Comparison of ENCODE assay signal across 26 cellular contexts in the genomic region with DNA sequence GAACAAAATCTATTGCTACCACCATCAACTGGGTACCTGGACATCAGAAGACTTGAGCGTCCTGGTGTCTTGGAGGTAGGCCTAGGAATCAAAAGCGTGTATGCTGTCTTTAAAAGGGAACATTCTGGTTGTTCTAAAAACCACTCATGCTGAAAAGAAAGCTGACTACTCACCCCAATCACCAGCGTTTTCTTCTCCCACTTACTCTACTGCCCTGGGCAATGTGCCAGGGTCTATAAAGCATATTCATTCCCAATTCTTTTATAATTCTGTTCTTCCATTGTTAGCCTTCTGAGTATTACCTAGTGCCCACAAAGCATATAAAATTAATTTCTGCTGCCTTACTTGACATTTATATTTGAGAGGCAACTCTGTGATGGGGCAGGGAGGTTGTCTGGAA.
DNase-seq lines count a peak whose midpoint lies in the region; FAIRE-seq and TF ChIP-seq lines count a peak whose summit lies in the region.
"Had no signal": no experiment of that assay in that cellular context is flagged by ENCODE, and none has a peak within 500 bp of the region (broad histone marks: within the 10 kb centered on the region; RNA-seq: fewer than 3 reads in every experiment).

No MANE protein-coding gene starts in this region.

- TF ChIP-seq CTCF in endothelial cell (IDR thresholded peaks at IDR 0.05; ENCODE audit: unreplicated experiment) (no peak), glutamatergic neuron (IDR thresholded peaks at IDR 0.05; ENCODE audit: partially characterized antibody, unreplicated experiment) (no peak)

- no peaks in the 10 kb centered on the region for H3K4me1 ChIP-seq in small intestine (ENCODE audit: control insufficient read depth in 2 of 2, insufficient read depth in 1 of 2, low read depth in 1 of 2, low read length in 1 of 2)

- H3K36me3 Mint-ChIP-seq in endothelial cell (ENCODE audit: low read depth, unreplicated experiment) (no peaks in the 10 kb centered on the region), glutamatergic neuron (ENCODE audit: unreplicated experiment) (no peaks in the 10 kb centered on the region)
- H3K36me3 Mint-ChIP-seq: CD8-positive, alpha-beta T cell had no signal

- peaks cover 0 to 1% of the 10 kb centered on the region in 2 donors for H3K27me3 ChIP-seq in small intestine (ENCODE audit: control insufficient read depth in 2 of 2, insufficient read depth in 2 of 2, low read length in 2 of 2)
- H3K27me3 ChIP-seq: MG63 had no signal

- H3K27ac Mint-ChIP-seq in endothelial cell (ENCODE audit: unreplicated experiment) (no peak overlapping the region), glutamatergic neuron (ENCODE audit: unreplicated experiment) (no peak overlapping the region)
- H3K27ac Mint-ChIP-seq: B cell; CD8-positive, alpha-beta T cell had no signal

- no peaks in the 10 kb centered on the region for H3K4me1 Mint-ChIP-seq in endothelial cell (ENCODE audit: unreplicated experiment)
- H3K4me1 Mint-ChIP-seq in glutamatergic neuron (ENCODE audit: low read depth, unreplicated experiment): peaks cover 3% of the 10 kb centered on the region
- H3K4me1 Mint-ChIP-seq: B cell had no signal

- H3K4me3 ChIP-seq in small intestine (ENCODE audit: low read depth in 1 of 2, low read length in 2 of 2): no peak overlapping the region
- H3K4me3 ChIP-seq: MG63 had no signal

- 34 to 61% (median 53%) methylated on average over 3 of the region's 3 CpGs for WGBS in small intestine, 3 donors

- no peak overlapping the region for H3K4me3 Mint-ChIP-seq in endothelial cell (ENCODE audit: unreplicated experiment)
- H3K4me3 Mint-ChIP-seq in glutamatergic neuron (ENCODE audit: unreplicated experiment): no peak overlapping the region
- H3K4me3 Mint-ChIP-seq: B cell; CD8-positive, alpha-beta T cell had no signal

- no peaks in the 10 kb centered on the region for H3K9me3 ChIP-seq in small intestine (ENCODE audit: control insufficient read depth, low read depth)
- H3K9me3 ChIP-seq: MG63 had no signal

- no peaks in the 10 kb centered on the region for H3K36me3 ChIP-seq in small intestine (ENCODE audit: control insufficient read depth in 2 of 2, insufficient read depth in 2 of 2, low read length in 2 of 2)
- H3K36me3 ChIP-seq: MG63 had no signal

- H3K9me3 Mint-ChIP-seq in endothelial cell (ENCODE audit: unreplicated experiment) (no peaks in the 10 kb centered on the region), glutamatergic neuron (ENCODE audit: unreplicated experiment) (peaks cover 2% of the 10 kb centered on the region)
- H3K9me3 Mint-ChIP-seq: CD8-positive, alpha-beta T cell had no signal

- no peak overlapping the region for H3K27ac ChIP-seq in small intestine (ENCODE audit: low read depth in 1 of 2, low read length in 1 of 2)
- H3K27ac ChIP-seq: 22Rv1, C4-2B had no signal

- FAIRE-seq in small intestine (lab: Jason Lieb, UNC): no peak
- FAIRE-seq: H54, HTR-8/SVneo had no signal

- DNase-seq in NCI-H1092 treated with DMSO at 0.1 percent for 48 hours (lab: John Stamatoyannopoulos, UW) (peak; percentile 16), NCI-H1092 (lab: John Stamatoyannopoulos, UW) (no peak), NCI-H1105 (lab: John Stamatoyannopoulos, UW) (peak; percentile 74), NCI-H345 treated with DMSO at 0.1 percent for 48 hours (lab: John Stamatoyannopoulos, UW; ENCODE audit: unreplicated experiment) (peak; percentile 1), small intestine (peak; percentile 11), cerebellar cortex (ENCODE audit: low spot score) (no peak), endothelial cell (ENCODE audit: low spot score) (no peak), glutamatergic neuron (no peak)
- DNase-seq: Calu3; CD8-positive, alpha-beta T cell; KBM-7; MG63; NCI-H1436; NCI-H187; NCI-H2081 treated with DMSO at 0.1 percent for 48 hours; NCI-H2227 treated with DMSO at 0.1 percent for 48 hours; NCI-H524; NCI-H748 treated with DMSO at 0.1 percent for 48 hours; NK-92 treated with Interleukin-12 subunit alpha and Interleukin-12 subunit beta, amount 100 ng/mL, for 24 hours; RPMI8226; SHP77 had no signal

- H3K27me3 Mint-ChIP-seq in endothelial cell (ENCODE audit: unreplicated experiment) (no peaks in the 10 kb centered on the region), glutamatergic neuron (ENCODE audit: unreplicated experiment) (no peaks in the 10 kb centered on the region)

Comparison
In these comparisons a context has a peak if more than half of its experiments do, and no peak if none do; other contexts are left out.
1. DNase-seq: peak in NCI-H1092 treated with DMSO at 0.1 percent for 48 hours (single experiment), NCI-H1105 (single experiment), NCI-H345 treated with DMSO at 0.1 percent for 48 hours (single experiment) and small intestine (single experiment); none in NCI-H1092 (single experiment), cerebellar cortex (single experiment), endothelial cell (single experiment) and glutamatergic neuron (single experiment).